8 cellular contexts compared by ENCODE assay signal in genomic region chr20:45910670-45911485, GRCh38. TPM values are rescaled to one million over a fixed set of nuclear protein-coding genes. Genes with fewer than 3 reads are reported as not detected.
DNase-seq lines count a peak whose midpoint lies in the region; ATAC-seq, FAIRE-seq and TF ChIP-seq lines count a peak whose summit lies in the region.

No MANE protein-coding gene starts in this region.

- peak overlapping the region; percentile 64 for H3K27ac Mint-ChIP-seq in central memory CD8-positive, alpha-beta T cell (ENCODE audit: low read depth)

- peaks cover 0 to 8% of the 10 kb centered on the region in 2 donors for H3K4me1 ChIP-seq in kidney (ENCODE audit: control insufficient read depth in 1 of 2, insufficient read depth in 1 of 2, low read depth in 1 of 2, low read length in 2 of 2)

- no peaks in the 10 kb centered on the region for H3K9me3 ChIP-seq in kidney (ENCODE audit: control insufficient read depth in 1 of 2, low read length in 2 of 2)

- peak; percentile 100 for DNase-seq in GM13976 (ENCODE audit: low spot score)
- peak; percentile 55 to 63 for DNase-seq in NCI-H187 (lab: John Stamatoyannopoulos, UW)
- DNase-seq in activated CD4-positive, CD25-positive, alpha-beta regulatory T cell (lab: John Stamatoyannopoulos, UW): peak; percentile 69 to 95 (median 84)
- DNase-seq in central memory CD8-positive, alpha-beta T cell (ENCODE audit: low spot score in 2 of 2): peak; percentile 85 to 87
- peak; percentile 99 for DNase-seq in kidney
- DNase-seq in stimulated activated CD4-positive, alpha-beta T cell treated with anti-CD3 and anti-CD28 coated beads, Interleukin-12 subunit alpha, Interleukin-12 subunit beta, amount 100 ng/mL, for 48 hours (ENCODE audit: low read depth in 2 of 3, low spot score in 1 of 3): peak; percentile 90 to 100 (median 98)
- DNase-seq in NCI-H510A (lab: John Stamatoyannopoulos, UW): no peak

- FAIRE-seq in kidney (lab: Jason Lieb, UNC): peak; percentile 54

- H3K27ac ChIP-seq in kidney (ENCODE audit: low read depth in 2 of 2, low read length in 2 of 2): peak overlapping the region; percentile 80 to 89

- intact Hi-C loops in kidney (cut with DNase I): no loop called here

- H3K36me3 ChIP-seq in kidney (ENCODE audit: control insufficient read depth in 1 of 2, insufficient read depth in 2 of 2, low read length in 2 of 2): no peaks in the 10 kb centered on the region

- peak overlapping the region; percentile 67 to 70 for H3K4me3 ChIP-seq in kidney (ENCODE audit: low read length in 2 of 2)

- in situ Hi-C loops in GM13976 (cut with MboI; ENCODE audit: low sequenced_read_pairs, unreplicated experiment): no loop called here

- H3K4me3 Mint-ChIP-seq in central memory CD8-positive, alpha-beta T cell: peak overlapping the region; percentile 66

- no peak for TF ChIP-seq CTCF in GM13976 (IDR thresholded peaks at IDR 0.05; ENCODE audit: borderline replicate concordance, control extremely low read depth, extremely low read depth, insufficient read depth, missing control alignments)
- no peak for TF ChIP-seq CTCF in kidney (IDR thresholded peaks at IDR 0.05; ENCODE audit: borderline replicate concordance, extremely low read depth, insufficient read depth)

- H3K4me1 Mint-ChIP-seq in central memory CD8-positive, alpha-beta T cell: peaks cover 9% of the 10 kb centered on the region

- ATAC-seq in HG02678 (IDR thresholded peaks at IDR 0.05; ENCODE audit: unreplicated experiment): peak; percentile 89
- peak; percentile 84 for ATAC-seq in central memory CD8-positive, alpha-beta T cell (replicated peaks; ENCODE audit: extremely low read depth, poor library complexity, severe bottlenecking)

- peaks cover 14% of the 10 kb centered on the region for H3K27me3 Mint-ChIP-seq in central memory CD8-positive, alpha-beta T cell

- H3K9ac ChIP-seq in kidney (ENCODE audit: low read length in 2 of 2): peak overlapping the region; percentile 29 to 55

- peaks cover 4% of the 10 kb centered on the region for H3K36me3 Mint-ChIP-seq in central memory CD8-positive, alpha-beta T cell (ENCODE audit: insufficient read depth)

- H3K9me3 Mint-ChIP-seq in central memory CD8-positive, alpha-beta T cell: no peaks in the 10 kb centered on the region

RNA-seq across cellular contexts. Expression of gene PLTP, which starts 1.1 kb away (rescaled TPM):
- 345 TPM for total RNA-seq in kidney
- 790 TPM for polyA plus RNA-seq in kidney (ENCODE audit: insufficient read depth, low read depth, low replicate concordance)

RNA-seq across cellular contexts. Expression of gene CTSA, which starts 19.7 kb away (rescaled TPM):
- total RNA-seq in kidney: 180 TPM
- polyA plus RNA-seq in kidney (ENCODE audit: insufficient read depth, low read depth, low replicate concordance): 408 TPM

RNA-seq across cellular contexts. Expression of gene NEURL2, which starts 19.9 kb away (rescaled TPM):
- total RNA-seq in kidney: 27.5 TPM
- polyA plus RNA-seq in kidney (ENCODE audit: insufficient read depth, low read depth, low replicate concordance): 37.3 TPM

RNA-seq across cellular contexts. Expression of gene SPATA25, which starts 23.5 kb away (rescaled TPM):
- 6.7 TPM for total RNA-seq in kidney
- polyA plus RNA-seq in kidney (ENCODE audit: insufficient read depth, low read depth, low replicate concordance): 6.7 TPM

RNA-seq across cellular contexts. Expression of gene PCIF1, which starts 23.6 kb away (rescaled TPM):
- total RNA-seq in kidney: 43.1 TPM
- 27.4 TPM for polyA plus RNA-seq in kidney (ENCODE audit: insufficient read depth, low read depth, low replicate concordance)
